In genomic region chr1:96962807-96963206, GRCh38 we compare ENCODE assay signal across 13 cellular contexts.
DNase-seq lines count a peak whose midpoint lies in the region; ATAC-seq and TF ChIP-seq lines count a peak whose summit lies in the region.
"Had no signal": no experiment of that assay in that cellular context is flagged by ENCODE, and none has a peak within 500 bp of the region (broad histone marks: within the 10 kb centered on the region; RNA-seq: fewer than 3 reads in every experiment).

No MANE protein-coding gene starts in this region.

- DNase-seq in HT1080 (ENCODE audit: low read depth) (peak; percentile 17), chondrocyte (ENCODE audit: low spot score) (no peak), lower lobe of right lung (no peak), SKM-1 (lab: John Stamatoyannopoulos, UW; ENCODE audit: unreplicated experiment) (no peak)
- DNase-seq: activated CD8-positive, alpha-beta T cell treated with anti-CD3 and anti-CD28 coated beads for 36 hours; AML-193; DND-41; NCI-H2107 had no signal

- intact Hi-C loops in lower lobe of right lung (cut with DNase I), result no loop called here

- no peaks in the 10 kb centered on the region for H3K4me1 ChIP-seq in ACC112 (ENCODE audit: control insufficient read depth, insufficient read depth, low read length, unreplicated experiment)
- H3K4me1 ChIP-seq in lower lobe of right lung, result peaks cover 10% of the 10 kb centered on the region

- H3K36me3 Mint-ChIP-seq in chondrocyte (ENCODE audit: low read depth), result no peaks in the 10 kb centered on the region

- ATAC-seq in lower lobe of right lung (peak; percentile 76 to 93), HG02623 (IDR thresholded peaks at IDR 0.05; ENCODE audit: unreplicated experiment) (no peak), HG02870 (IDR thresholded peaks at IDR 0.05; ENCODE audit: unreplicated experiment) (no peak), GM18861 (IDR thresholded peaks at IDR 0.05; ENCODE audit: unreplicated experiment) (no peak)
- ATAC-seq: activated CD8-positive, alpha-beta T cell treated with anti-CD3 and anti-CD28 coated beads for 36 hours had no signal

- no peak overlapping the region for H3K4me3 Mint-ChIP-seq in chondrocyte (ENCODE audit: unreplicated experiment)
- H3K4me3 Mint-ChIP-seq: activated CD8-positive, alpha-beta T cell treated with anti-CD3 and anti-CD28 coated beads for 36 hours had no signal

- H3K27ac ChIP-seq in ACC112 (ENCODE audit: low read depth, low read length) (no peak overlapping the region), lower lobe of right lung (no peak overlapping the region)
- H3K27ac ChIP-seq: cardiac muscle cell had no signal

- H3K36me3 ChIP-seq in ACC112 (ENCODE audit: insufficient read depth, low read length) (no peaks in the 10 kb centered on the region), lower lobe of right lung (no peaks in the 10 kb centered on the region)
- H3K36me3 ChIP-seq: cardiac muscle cell had no signal

- peaks cover 33% of the 10 kb centered on the region for H3K4me1 Mint-ChIP-seq in chondrocyte (ENCODE audit: low read depth)

- TF ChIP-seq CTCF in chondrocyte (IDR thresholded peaks at IDR 0.05), result no peak
- no peak for TF ChIP-seq CTCF in lower lobe of right lung (IDR thresholded peaks at IDR 0.05)

- H3K4me3 ChIP-seq in ACC112 (ENCODE audit: low read depth, low read length) (no peak overlapping the region), lower lobe of right lung (no peak overlapping the region)
- H3K4me3 ChIP-seq: cardiac muscle cell had no signal

- peak overlapping the region; percentile 7 for H2AFZ ChIP-seq in ACC112 (ENCODE audit: low read length, unreplicated experiment)

- no peaks in the 10 kb centered on the region for H3K27me3 ChIP-seq in ACC112 (ENCODE audit: insufficient read depth, low read length)
- no peaks in the 10 kb centered on the region for H3K27me3 ChIP-seq in lower lobe of right lung (ENCODE audit: low read depth)
- H3K27me3 ChIP-seq: cardiac muscle cell had no signal

- H3K9me3 ChIP-seq in lower lobe of right lung, result no peaks in the 10 kb centered on the region

- no peaks in the 10 kb centered on the region for H3K79me2 ChIP-seq in ACC112 (ENCODE audit: control insufficient read depth, insufficient read depth, low read length, unreplicated experiment)

- peak overlapping the region; percentile 17 for H3K27ac Mint-ChIP-seq in chondrocyte (ENCODE audit: unreplicated experiment)
- H3K27ac Mint-ChIP-seq: activated CD8-positive, alpha-beta T cell treated with anti-CD3 and anti-CD28 coated beads for 36 hours had no signal

- H3K9me3 Mint-ChIP-seq in chondrocyte (ENCODE audit: low read depth), result no peaks in the 10 kb centered on the region
- H3K9me3 Mint-ChIP-seq: activated CD8-positive, alpha-beta T cell treated with anti-CD3 and anti-CD28 coated beads for 36 hours had no signal

- H3K27me3 Mint-ChIP-seq in chondrocyte (ENCODE audit: low read depth), result no peaks in the 10 kb centered on the region

Comparison
In these comparisons a context has a peak if more than half of its experiments do, and no peak if none do; other contexts are left out.
1. ATAC-seq: peak in lower lobe of right lung (2 of 2); none in HG02623 (single experiment), HG02870 (single experiment) and GM18861 (single experiment).